1 cellular context compared by ENCODE assay signal in the genomic region with DNA sequence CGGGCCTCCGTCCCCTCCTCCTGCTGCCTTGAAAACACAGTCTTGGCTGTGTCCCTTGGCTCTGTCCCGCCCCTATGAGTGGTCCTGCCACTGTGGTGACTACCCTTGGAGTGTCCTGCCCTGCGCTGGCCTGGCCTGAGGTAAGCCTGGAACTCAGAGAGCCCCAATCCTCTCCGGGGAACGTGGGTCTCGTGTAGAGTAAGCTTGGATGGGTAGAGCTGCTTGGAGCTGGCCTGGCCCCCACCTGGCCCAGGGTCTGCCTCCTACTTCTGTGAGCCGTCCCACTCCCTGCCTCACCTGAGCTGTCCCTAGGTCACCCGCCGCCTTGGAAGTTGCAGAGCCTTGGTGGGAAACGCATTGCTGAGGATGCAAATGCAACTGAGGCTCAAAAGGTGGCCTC.
TF ChIP-seq lines count a peak whose summit lies in the region.

No MANE protein-coding gene starts in this region.

TF ChIP-seq in H1, 55 proteins besides CTCF, POLR2A, EP300 and RAD21:
- TF ChIP-seq KDM5A (IDR thresholded peaks at IDR 0.05; ENCODE audit: low read length) (no peak), EZH2 (IDR thresholded peaks at IDR 0.05; ENCODE audit: low read depth, low read length, severe bottlenecking) (no peak), SUZ12 (IDR thresholded peaks at IDR 0.05; ENCODE audit: low read length) (no peak), TCF12 (IDR thresholded peaks at IDR 0.05; ENCODE audit: low read depth, low read length) (no peak), SIX5 (IDR thresholded peaks at IDR 0.05; ENCODE audit: low read depth, low read length) (no peak), BRCA1 (IDR thresholded peaks at IDR 0.05; ENCODE audit: low read depth, low read length) (no peak), NANOG (IDR thresholded peaks at IDR 0.05; ENCODE audit: insufficient read depth, low read depth, low read length, poor library complexity, severe bottlenecking) (no peak), HDAC2 (IDR thresholded peaks at IDR 0.05; ENCODE audit: borderline replicate concordance in 1 of 2, low read depth in 2 of 2, low read length in 2 of 2) (no peak), JUND (IDR thresholded peaks at IDR 0.05; ENCODE audit: low read length) (no peak), CHD1 (IDR thresholded peaks at IDR 0.05; ENCODE audit: low read depth, low read length) (no peak), SRF (IDR thresholded peaks at IDR 0.05; ENCODE audit: low read depth, low read length) (no peak), RBBP5 (IDR thresholded peaks at IDR 0.05; ENCODE audit: borderline replicate concordance, low read depth, low read length) (no peak), GABPA (IDR thresholded peaks at IDR 0.05; ENCODE audit: borderline replicate concordance, insufficient read depth, low read length) (no peak), PHF8 (conservative IDR thresholded peaks at IDR 0.05; ENCODE audit: low read depth, low read length) (no peak)
- TF ChIP-seq, protein P1, sequence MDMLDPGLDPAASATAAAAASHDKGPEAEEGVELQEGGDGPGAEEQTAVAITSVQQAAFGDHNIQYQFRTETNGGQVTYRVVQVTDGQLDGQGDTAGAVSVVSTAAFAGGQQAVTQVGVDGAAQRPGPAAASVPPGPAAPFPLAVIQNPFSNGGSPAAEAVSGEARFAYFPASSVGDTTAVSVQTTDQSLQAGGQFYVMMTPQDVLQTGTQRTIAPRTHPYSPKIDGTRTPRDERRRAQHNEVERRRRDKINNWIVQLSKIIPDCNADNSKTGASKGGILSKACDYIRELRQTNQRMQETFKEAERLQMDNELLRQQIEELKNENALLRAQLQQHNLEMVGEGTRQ (IDR thresholded peaks at IDR 0.05; ENCODE audit: low read length), result no peak
- TF ChIP-seq, protein P2, sequence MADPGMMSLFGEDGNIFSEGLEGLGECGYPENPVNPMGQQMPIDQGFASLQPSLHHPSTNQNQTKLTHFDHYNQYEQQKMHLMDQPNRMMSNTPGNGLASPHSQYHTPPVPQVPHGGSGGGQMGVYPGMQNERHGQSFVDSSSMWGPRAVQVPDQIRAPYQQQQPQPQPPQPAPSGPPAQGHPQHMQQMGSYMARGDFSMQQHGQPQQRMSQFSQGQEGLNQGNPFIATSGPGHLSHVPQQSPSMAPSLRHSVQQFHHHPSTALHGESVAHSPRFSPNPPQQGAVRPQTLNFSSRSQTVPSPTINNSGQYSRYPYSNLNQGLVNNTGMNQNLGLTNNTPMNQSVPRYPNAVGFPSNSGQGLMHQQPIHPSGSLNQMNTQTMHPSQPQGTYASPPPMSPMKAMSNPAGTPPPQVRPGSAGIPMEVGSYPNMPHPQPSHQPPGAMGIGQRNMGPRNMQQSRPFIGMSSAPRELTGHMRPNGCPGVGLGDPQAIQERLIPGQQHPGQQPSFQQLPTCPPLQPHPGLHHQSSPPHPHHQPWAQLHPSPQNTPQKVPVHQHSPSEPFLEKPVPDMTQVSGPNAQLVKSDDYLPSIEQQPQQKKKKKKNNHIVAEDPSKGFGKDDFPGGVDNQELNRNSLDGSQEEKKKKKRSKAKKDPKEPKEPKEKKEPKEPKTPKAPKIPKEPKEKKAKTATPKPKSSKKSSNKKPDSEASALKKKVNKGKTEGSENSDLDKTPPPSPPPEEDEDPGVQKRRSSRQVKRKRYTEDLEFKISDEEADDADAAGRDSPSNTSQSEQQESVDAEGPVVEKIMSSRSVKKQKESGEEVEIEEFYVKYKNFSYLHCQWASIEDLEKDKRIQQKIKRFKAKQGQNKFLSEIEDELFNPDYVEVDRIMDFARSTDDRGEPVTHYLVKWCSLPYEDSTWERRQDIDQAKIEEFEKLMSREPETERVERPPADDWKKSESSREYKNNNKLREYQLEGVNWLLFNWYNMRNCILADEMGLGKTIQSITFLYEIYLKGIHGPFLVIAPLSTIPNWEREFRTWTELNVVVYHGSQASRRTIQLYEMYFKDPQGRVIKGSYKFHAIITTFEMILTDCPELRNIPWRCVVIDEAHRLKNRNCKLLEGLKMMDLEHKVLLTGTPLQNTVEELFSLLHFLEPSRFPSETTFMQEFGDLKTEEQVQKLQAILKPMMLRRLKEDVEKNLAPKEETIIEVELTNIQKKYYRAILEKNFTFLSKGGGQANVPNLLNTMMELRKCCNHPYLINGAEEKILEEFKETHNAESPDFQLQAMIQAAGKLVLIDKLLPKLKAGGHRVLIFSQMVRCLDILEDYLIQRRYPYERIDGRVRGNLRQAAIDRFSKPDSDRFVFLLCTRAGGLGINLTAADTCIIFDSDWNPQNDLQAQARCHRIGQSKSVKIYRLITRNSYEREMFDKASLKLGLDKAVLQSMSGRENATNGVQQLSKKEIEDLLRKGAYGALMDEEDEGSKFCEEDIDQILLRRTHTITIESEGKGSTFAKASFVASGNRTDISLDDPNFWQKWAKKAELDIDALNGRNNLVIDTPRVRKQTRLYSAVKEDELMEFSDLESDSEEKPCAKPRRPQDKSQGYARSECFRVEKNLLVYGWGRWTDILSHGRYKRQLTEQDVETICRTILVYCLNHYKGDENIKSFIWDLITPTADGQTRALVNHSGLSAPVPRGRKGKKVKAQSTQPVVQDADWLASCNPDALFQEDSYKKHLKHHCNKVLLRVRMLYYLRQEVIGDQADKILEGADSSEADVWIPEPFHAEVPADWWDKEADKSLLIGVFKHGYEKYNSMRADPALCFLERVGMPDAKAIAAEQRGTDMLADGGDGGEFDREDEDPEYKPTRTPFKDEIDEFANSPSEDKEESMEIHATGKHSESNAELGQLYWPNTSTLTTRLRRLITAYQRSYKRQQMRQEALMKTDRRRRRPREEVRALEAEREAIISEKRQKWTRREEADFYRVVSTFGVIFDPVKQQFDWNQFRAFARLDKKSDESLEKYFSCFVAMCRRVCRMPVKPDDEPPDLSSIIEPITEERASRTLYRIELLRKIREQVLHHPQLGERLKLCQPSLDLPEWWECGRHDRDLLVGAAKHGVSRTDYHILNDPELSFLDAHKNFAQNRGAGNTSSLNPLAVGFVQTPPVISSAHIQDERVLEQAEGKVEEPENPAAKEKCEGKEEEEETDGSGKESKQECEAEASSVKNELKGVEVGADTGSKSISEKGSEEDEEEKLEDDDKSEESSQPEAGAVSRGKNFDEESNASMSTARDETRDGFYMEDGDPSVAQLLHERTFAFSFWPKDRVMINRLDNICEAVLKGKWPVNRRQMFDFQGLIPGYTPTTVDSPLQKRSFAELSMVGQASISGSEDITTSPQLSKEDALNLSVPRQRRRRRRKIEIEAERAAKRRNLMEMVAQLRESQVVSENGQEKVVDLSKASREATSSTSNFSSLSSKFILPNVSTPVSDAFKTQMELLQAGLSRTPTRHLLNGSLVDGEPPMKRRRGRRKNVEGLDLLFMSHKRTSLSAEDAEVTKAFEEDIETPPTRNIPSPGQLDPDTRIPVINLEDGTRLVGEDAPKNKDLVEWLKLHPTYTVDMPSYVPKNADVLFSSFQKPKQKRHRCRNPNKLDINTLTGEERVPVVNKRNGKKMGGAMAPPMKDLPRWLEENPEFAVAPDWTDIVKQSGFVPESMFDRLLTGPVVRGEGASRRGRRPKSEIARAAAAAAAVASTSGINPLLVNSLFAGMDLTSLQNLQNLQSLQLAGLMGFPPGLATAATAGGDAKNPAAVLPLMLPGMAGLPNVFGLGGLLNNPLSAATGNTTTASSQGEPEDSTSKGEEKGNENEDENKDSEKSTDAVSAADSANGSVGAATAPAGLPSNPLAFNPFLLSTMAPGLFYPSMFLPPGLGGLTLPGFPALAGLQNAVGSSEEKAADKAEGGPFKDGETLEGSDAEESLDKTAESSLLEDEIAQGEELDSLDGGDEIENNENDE (IDR thresholded peaks at IDR 0.05; ENCODE audit: insufficient replicate concordance, low read length), result no peak
- TF ChIP-seq, protein P3, sequence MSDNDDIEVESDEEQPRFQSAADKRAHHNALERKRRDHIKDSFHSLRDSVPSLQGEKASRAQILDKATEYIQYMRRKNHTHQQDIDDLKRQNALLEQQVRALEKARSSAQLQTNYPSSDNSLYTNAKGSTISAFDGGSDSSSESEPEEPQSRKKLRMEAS (IDR thresholded peaks at IDR 0.05), result no peak
